In the genomic region with DNA sequence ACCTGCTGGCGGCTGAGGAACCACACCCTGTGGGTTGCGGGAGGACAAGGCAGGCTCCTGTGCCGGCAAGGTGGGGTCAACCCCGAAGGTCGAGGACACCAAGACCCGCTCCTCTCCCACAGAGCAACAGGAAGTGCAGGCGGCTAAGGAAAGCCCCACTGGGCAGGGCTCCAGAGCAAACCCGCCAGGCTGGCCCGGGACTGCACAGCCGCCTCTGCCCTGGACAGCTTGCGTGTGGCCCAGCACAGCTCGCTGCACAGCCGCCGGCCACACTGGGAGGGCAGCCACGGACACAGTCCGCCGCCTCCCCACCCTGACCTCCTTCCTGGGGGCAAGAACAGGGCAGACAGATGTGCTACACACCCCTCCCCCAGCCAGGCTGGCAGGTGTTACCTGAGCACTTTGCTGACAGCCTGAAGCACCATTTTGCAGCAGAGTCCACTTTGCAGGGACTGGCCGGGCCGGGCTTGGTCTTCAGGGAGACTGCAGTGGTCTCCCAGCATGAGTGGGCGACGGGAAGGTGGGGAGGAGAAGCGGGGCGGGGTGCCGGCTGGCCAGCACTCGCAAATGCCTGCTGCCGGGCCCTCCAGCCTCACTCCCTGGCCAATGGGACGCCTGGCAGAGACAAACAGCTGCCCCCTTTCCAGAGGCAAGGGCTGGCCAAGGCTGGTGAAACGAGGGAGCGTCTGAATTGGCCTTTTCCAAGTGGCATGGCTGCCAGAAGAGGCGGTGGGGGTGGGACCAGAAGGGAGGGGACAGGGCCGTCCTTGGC, we compare ENCODE assay signal across 9 cellular contexts. TPM values are rescaled to one million over a fixed set of nuclear protein-coding genes. Genes with fewer than 3 reads are reported as not detected.
DNase-seq lines count a peak whose midpoint lies in the region; ATAC-seq, FAIRE-seq and TF ChIP-seq lines count a peak whose summit lies in the region.
"Had no signal": no experiment of that assay in that cellular context is flagged by ENCODE, and none has a peak within 500 bp of the region (broad histone marks: within the 10 kb centered on the region; RNA-seq: fewer than 3 reads in every experiment).

A gene with protein sequence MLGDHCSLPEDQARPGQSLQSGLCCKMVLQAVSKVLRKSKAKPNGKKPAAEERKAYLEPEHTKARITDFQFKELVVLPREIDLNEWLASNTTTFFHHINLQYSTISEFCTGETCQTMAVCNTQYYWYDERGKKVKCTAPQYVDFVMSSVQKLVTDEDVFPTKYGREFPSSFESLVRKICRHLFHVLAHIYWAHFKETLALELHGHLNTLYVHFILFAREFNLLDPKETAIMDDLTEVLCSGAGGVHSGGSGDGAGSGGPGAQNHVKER (minus strand): TSS at position 726 of the 772 bp plus-strand sequence. CDS start 223 bp downstream, at position 503.

- in situ Hi-C loops in Panc1 (cut with HindIII; ENCODE audit: low pct_unique_long_range_greater_than_20kb, low sequenced_read_pairs) = no loop called here

- no peak within 1 kb of the TSS for H3K4me3 ChIP-seq in CD8-positive, alpha-beta T cell (ENCODE audit: low read depth, low read length)
- H3K4me3 ChIP-seq in Panc1 (ENCODE audit: low read depth in 2 of 2, low read length in 2 of 2) (no peak within 1 kb of the TSS), fibroblast of the aortic adventitia (ENCODE audit: low read depth, low read length) (no peak within 1 kb of the TSS)

- H3K4me1 Mint-ChIP-seq in CD8-positive, alpha-beta T cell (ENCODE audit: low read depth) = peaks cover 34% of the 10 kb centered on the region
- peaks cover 6% of the 10 kb centered on the region for H3K4me1 Mint-ChIP-seq in neural crest cell

- H3K27me3 Mint-ChIP-seq in CD8-positive, alpha-beta T cell (ENCODE audit: low read depth) = no peaks in the 10 kb centered on the region
- no peaks in the 10 kb centered on the region for H3K27me3 Mint-ChIP-seq in neural crest cell (ENCODE audit: low read depth)
- H3K27me3 Mint-ChIP-seq: activated naive CD4-positive, alpha-beta T cell treated with anti-CD3 and anti-CD28 coated beads, Interleukin-2, amount 50 U/mL, for 24 hours had no signal

- no peaks in the 10 kb centered on the region for H3K9me3 ChIP-seq in CD8-positive, alpha-beta T cell (ENCODE audit: low read length)
- H3K9me3 ChIP-seq in Panc1 (ENCODE audit: control insufficient read depth, insufficient read depth, low read depth, low read length) = no peaks in the 10 kb centered on the region

- no peak within 1 kb of the TSS for H3K27ac ChIP-seq in CD8-positive, alpha-beta T cell (ENCODE audit: low read depth, low read length)
- H3K27ac ChIP-seq in Panc1 (ENCODE audit: low read length) = no peak within 1 kb of the TSS

- no peak for TF ChIP-seq CTCF in CD8-positive, alpha-beta T cell (IDR thresholded peaks at IDR 0.05)
- no peak for TF ChIP-seq CTCF in Panc1 (IDR thresholded peaks at IDR 0.05)
- no peak for TF ChIP-seq CTCF in fibroblast of the aortic adventitia (IDR thresholded peaks at IDR 0.05; ENCODE audit: insufficient read depth, low read length)
- TF ChIP-seq CTCF in neural crest cell (conservative IDR thresholded peaks at IDR 0.05) = no peak

- no peak within 1 kb of the TSS for H3K4me3 Mint-ChIP-seq in CD8-positive, alpha-beta T cell
- no peak within 1 kb of the TSS for H3K4me3 Mint-ChIP-seq in neural crest cell
- H3K4me3 Mint-ChIP-seq: activated naive CD4-positive, alpha-beta T cell treated with anti-CD3 and anti-CD28 coated beads, Interleukin-2, amount 50 U/mL, for 24 hours had no signal

- H3K36me3 ChIP-seq in CD8-positive, alpha-beta T cell (ENCODE audit: insufficient read depth, low read length) = no peaks in the 10 kb centered on the region
- H3K36me3 ChIP-seq in Panc1 (ENCODE audit: control insufficient read depth, insufficient read depth, low read length) = no peaks in the 10 kb centered on the region

- H3K4me1 ChIP-seq in CD8-positive, alpha-beta T cell (ENCODE audit: insufficient read depth, low read length) = peaks cover 41% of the 10 kb centered on the region
- H3K4me1 ChIP-seq in Panc1 (ENCODE audit: control insufficient read depth, insufficient read depth, low read length) = peaks cover 27% of the 10 kb centered on the region

- H3K27me3 ChIP-seq in CD8-positive, alpha-beta T cell (ENCODE audit: insufficient read depth, low read length) = no peaks in the 10 kb centered on the region
- H3K27me3 ChIP-seq in Panc1 (ENCODE audit: control insufficient read depth, insufficient read depth, low read length) = no peaks in the 10 kb centered on the region

- FAIRE-seq in urothelium cell line (lab: Jason Lieb, UNC) = no peak

- no peak within 1 kb of the TSS for H3K27ac Mint-ChIP-seq in CD8-positive, alpha-beta T cell
- no peak within 1 kb of the TSS for H3K27ac Mint-ChIP-seq in neural crest cell (ENCODE audit: unreplicated experiment)

- intact Hi-C loops in CD8-positive, alpha-beta T cell (cut with DNase I, micrococcal nuclease) = no loop called here
- intact Hi-C loops in Panc1 (cut with micrococcal nuclease; ENCODE audit: unreplicated experiment) = no loop called here

- DNase-seq in CD8-positive, alpha-beta T cell = no peak
- DNase-seq in Panc1 (ENCODE audit: low read depth, low spot score) (no peak), fibroblast of the aortic adventitia (ENCODE audit: low read depth) (no peak), neural crest cell (ENCODE audit: low read depth, low spot score) (no peak), LoVo (ENCODE audit: low spot score) (no peak), KG1 (lab: John Stamatoyannopoulos, UW) (no peak), urothelium cell line (ENCODE audit: low spot score) (no peak)

- BruUV-seq in Panc1 (replicated peaks; lab: Mats Ljungman, UMichigan) = no TSS peak

- POLR2A ChIA-PET in CD8-positive, alpha-beta T cell (lab: Charles Lee) = no interaction called here
- POLR2A ChIA-PET in Panc1 (lab: Charles Lee) = no interaction called here

- CTCF ChIA-PET in CD8-positive, alpha-beta T cell (lab: Charles Lee) = interaction anchor here (1.5 kb wide), 1 partner anchor 13 kb away, joined by 3 read pairs; no protein-coding TSS in a partner anchor
- CTCF ChIA-PET in Panc1 (lab: Charles Lee) = interaction anchor here (0.6 kb wide), 1 partner anchor 183 kb away, joined by 12 read pairs; no protein-coding TSS in a partner anchor

- peak; percentile 26 for ATAC-seq in CD8-positive, alpha-beta T cell
- ATAC-seq in Panc1 (peak; percentile 43; the same call in 1 of the 2 replicates), GM18873 (IDR thresholded peaks at IDR 0.05; ENCODE audit: low FRiP score, unreplicated experiment) (no peak)

- no peaks in the 10 kb centered on the region for H3K9me3 Mint-ChIP-seq in CD8-positive, alpha-beta T cell
- H3K9me3 Mint-ChIP-seq in neural crest cell = no peaks in the 10 kb centered on the region
- H3K9me3 Mint-ChIP-seq: activated naive CD4-positive, alpha-beta T cell treated with anti-CD3 and anti-CD28 coated beads, Interleukin-2, amount 50 U/mL, for 24 hours had no signal

- H3K36me3 Mint-ChIP-seq in CD8-positive, alpha-beta T cell = peaks cover 7% of the 10 kb centered on the region
- no peaks in the 10 kb centered on the region for H3K36me3 Mint-ChIP-seq in neural crest cell (ENCODE audit: low read depth)

RNA-seq across cellular contexts. Expression of the gene that starts here (rescaled TPM):
- total RNA-seq in CD8-positive, alpha-beta T cell = 10 to 100 TPM; 33.2 to 37.3 TPM
- 51.2 TPM for total RNA-seq in Panc1 (2021; ENCODE audit: unreplicated experiment)
- polyA plus RNA-seq in Panc1 (2012; ENCODE audit: insufficient read length) = 72.5 TPM
- total RNA-seq in fibroblast of the aortic adventitia (ENCODE audit: low replicate concordance) = 3.1 and 13.9 TPM in 2 replicates
- total RNA-seq in neural crest cell = 17.3 and 19.3 TPM in 2 replicates
